ENCODE assay signal across 8 cellular contexts in the genomic region with DNA sequence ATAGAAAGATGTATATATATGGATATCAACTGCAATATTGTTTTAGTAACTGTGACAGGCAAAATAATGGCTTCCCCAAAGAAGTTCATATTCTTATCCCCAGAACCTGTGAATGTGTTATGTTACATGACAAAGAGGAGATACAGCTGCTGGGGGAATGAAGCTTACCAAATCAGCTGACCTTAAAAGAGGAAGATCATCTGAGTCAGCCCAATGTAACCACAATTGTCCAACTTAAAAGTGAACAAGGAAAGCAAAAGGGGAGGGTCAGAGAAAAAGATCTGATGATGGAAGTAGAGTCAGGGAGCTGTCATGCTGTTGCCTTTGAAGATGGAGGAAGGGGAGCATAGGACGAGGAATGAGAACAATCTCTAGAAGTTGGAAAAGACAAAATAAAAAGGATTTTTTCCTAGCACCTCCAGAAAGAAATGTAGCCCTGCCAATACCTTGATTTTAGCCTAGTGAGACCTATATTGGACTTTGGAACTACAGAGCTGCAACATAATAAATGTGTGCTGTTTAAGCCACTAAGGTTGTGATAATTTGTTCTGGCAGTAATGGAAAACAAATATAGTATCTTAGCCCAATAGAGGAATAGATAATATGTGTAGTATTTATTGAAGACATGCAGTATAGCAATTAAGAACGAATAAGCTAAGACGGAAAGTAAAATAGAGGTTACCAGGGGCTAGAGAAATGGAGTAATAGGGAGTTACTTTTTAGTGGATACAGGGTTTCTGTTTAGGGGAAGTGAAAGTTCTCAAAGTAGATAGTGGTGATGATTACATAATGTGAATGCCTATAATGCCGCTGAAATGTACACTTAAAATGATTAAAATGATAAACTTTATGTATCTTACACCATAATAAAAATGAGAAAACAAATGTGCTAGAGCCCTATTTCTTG.
A peak's percentile ranks its signal among the peaks of the same experiment; 100 is the strongest.
DNase-seq lines count a peak whose midpoint lies in the region; ATAC-seq, FAIRE-seq and TF ChIP-seq lines count a peak whose summit lies in the region.

No MANE protein-coding gene starts in this region.

- SMC1A ChIA-PET in GM12878 (lab: Charles Lee; ENCODE audit: uncharacterized antibody, unreplicated experiment), result interaction anchor here (0.6 to 5.2 kb wide), 30 partner anchors 7 to 131 kb away, joined by 3 to 34 read pairs (median 4); no protein-coding TSS in a partner anchor

- H3K27me3 ChIP-seq in GM12878 (replicated peaks in 1 of 2; ENCODE audit: control insufficient read depth in 2 of 2, insufficient read depth in 2 of 2, low read length in 1 of 2), result no peaks in the 10 kb centered on the region

- H3K9ac ChIP-seq in GM12878 (ENCODE audit: control insufficient read depth, insufficient read depth, low read length), result no peak overlapping the region

- no peak overlapping the region for H2AFZ ChIP-seq in GM12878 (ENCODE audit: control insufficient read depth, low read depth, low read length)

- H3K36me3 Mint-ChIP-seq in naive B cell, result no peaks in the 10 kb centered on the region

- RAD21 ChIA-PET in GM12878 (lab: Charles Lee; ENCODE audit: unreplicated experiment), result interaction anchor here (0.9 to 4.4 kb wide), 17 partner anchors 12 to 379 kb away, joined by 3 to 27 read pairs (median 6); no protein-coding TSS in a partner anchor

- ATAC-seq in GM18909 (IDR thresholded peaks at IDR 0.05; ENCODE audit: poor library complexity, unreplicated experiment), result peak; percentile 69
- peak; percentile 49 for ATAC-seq in HG03469 (IDR thresholded peaks at IDR 0.05; ENCODE audit: unreplicated experiment)
- peak; percentile 97 for ATAC-seq in GM12878
- peak; percentile 71 to 77 for ATAC-seq in naive B cell (ENCODE audit: low read depth in 2 of 2)
- ATAC-seq in HG03039 (IDR thresholded peaks at IDR 0.05; ENCODE audit: unreplicated experiment), result no peak

- no peak for TF ChIP-seq CTCF in GM12878 (IDR thresholded peaks at IDR 0.05 in 2 of 3, conservative IDR thresholded peaks at IDR 0.05 in 1 of 3; ENCODE audit: control insufficient read depth in 2 of 3, extremely low read depth in 1 of 3, insufficient read depth in 1 of 3, low read depth in 3 of 3, low read length in 3 of 3)

- H3K4me3 ChIP-seq in GM12878, result no peak overlapping the region

- no peaks in the 10 kb centered on the region for H3K36me3 ChIP-seq in GM12878 (ENCODE audit: control insufficient read depth in 2 of 2, insufficient read depth in 2 of 2, low read length in 1 of 2)

- peaks cover 11% of the 10 kb centered on the region for H3K4me1 ChIP-seq in GM12878 (ENCODE audit: control insufficient read depth, insufficient read depth, low read length)

- H4K20me1 ChIP-seq in GM12878 (ENCODE audit: control insufficient read depth, insufficient read depth), result no peaks in the 10 kb centered on the region

- H3K4me3 Mint-ChIP-seq in naive B cell, result peak overlapping the region in 3 of 8 donors; percentile 2 to 69 (median 11)

- no peak for TF ChIP-seq POLR2A in GM12878 (IDR thresholded peaks at IDR 0.05; ENCODE audit: low read depth, low read length)

- WGBS in GM12878 (ENCODE audit: insufficient coverage, insufficient replicate concordance, low lambda C conversion rate, missing lambda C conversion rate), result 46% methylated on average over 4 of the region's 4 CpGs

- FAIRE-seq in GM12878 (lab: Jason Lieb, UNC), result peak; percentile 68

- TF ChIP-seq EP300 in GM12878 (IDR thresholded peaks at IDR 0.05; ENCODE audit: borderline replicate concordance in 1 of 2, control insufficient read depth in 1 of 2, low read depth in 2 of 2, low read length in 2 of 2), result peak in 1 of 2 experiments; percentile 63; a peak in 1 of 4 replicates

- peak overlapping the region in 3 of 6 donors; percentile 16 to 73 (median 32) for H3K27ac Mint-ChIP-seq in naive B cell

- TF ChIP-seq RAD21 in GM12878 (IDR thresholded peaks at IDR 0.05; ENCODE audit: insufficient read depth, low read depth, low read length), result no peak

- H3K27ac ChIP-seq in GM12878 (ENCODE audit: control insufficient read depth, insufficient read depth), result no peak overlapping the region

- in situ Hi-C loops in GM12878 (cut with MboI), result no loop called here

- H3K9me3 ChIP-seq in GM12878 (replicated peaks; ENCODE audit: control insufficient read depth, insufficient read depth, low read length), result no peaks in the 10 kb centered on the region

- H3K27me3 Mint-ChIP-seq in naive B cell, result peaks cover 5 to 11% (median 8%) of the 10 kb centered on the region in 3 donors

- POLR2A ChIA-PET in GM12878 (lab: Charles Lee), result interaction anchor here (0.9 to 2.2 kb wide), 5 partner anchors 8 to 118 kb away, joined by 3 to 9 read pairs (median 3); no protein-coding TSS in a partner anchor

- intact Hi-C loops in GM12878 (cut with micrococcal nuclease; ENCODE audit: unreplicated experiment), result no loop called here

- no peaks in the 10 kb centered on the region for H3K79me2 ChIP-seq in GM12878 (ENCODE audit: control insufficient read depth, insufficient read depth, low read length)

- CTCF ChIA-PET in GM12878 (lab: Yijun Ruan, JAX), result interaction anchor here (0.8 to 2.3 kb wide), 13 partner anchors 11 to 148 kb away, joined by 3 to 17 read pairs (median 3); no protein-coding TSS in a partner anchor

- H3K4me1 Mint-ChIP-seq in naive B cell, result peaks cover 13 to 21% (median 15%) of the 10 kb centered on the region in 3 donors

- H3K9me3 Mint-ChIP-seq in naive B cell, result no peaks in the 10 kb centered on the region

- DNase-seq in GM12878 (ENCODE audit: low read depth, low spot score) (no peak), naive B cell (no peak), NCI-H748 (lab: John Stamatoyannopoulos, UW; ENCODE audit: unreplicated experiment) (no peak), DMS79 treated with DMSO at 0.1 percent for 48 hours (lab: John Stamatoyannopoulos, UW) (no peak)
- no peak for DNase-seq in activated T-cell treated with anti-CD3 and anti-CD28 coated beads, Interleukin-2, amount 50 U/mL, for 1 hour

- H3K4me2 ChIP-seq in GM12878 (ENCODE audit: control insufficient read depth, insufficient read depth), result no peak overlapping the region; the same call in 1 of the 2 replicates

- BruUV-seq in GM12878 (replicated peaks; lab: Mats Ljungman, UMichigan), result no TSS peak

TF ChIP-seq in GM12878, 131 proteins besides CTCF, POLR2A, EP300 and RAD21 (continues in another document):
- TF ChIP-seq SMC3 (IDR thresholded peaks at IDR 0.05; ENCODE audit: borderline replicate concordance, low read length) (no peak), ATF7 (IDR thresholded peaks at IDR 0.05; ENCODE audit: low read depth) (peak; percentile 93), CUX1 (IDR thresholded peaks at IDR 0.05; ENCODE audit: insufficient replicate concordance, low read depth, low read length) (no peak), CHD4 (IDR thresholded peaks at IDR 0.05) (no peak), IRF5 (IDR thresholded peaks at IDR 0.05; ENCODE audit: borderline replicate concordance) (no peak), GATAD2B (conservative IDR thresholded peaks at IDR 0.05; ENCODE audit: low read depth) (no peak), SUZ12 (IDR thresholded peaks at IDR 0.05; ENCODE audit: unreplicated experiment) (no peak), RCOR1 (conservative IDR thresholded peaks at IDR 0.05; ENCODE audit: low read depth, low read length) (no peak), GABPA (IDR thresholded peaks at IDR 0.05; ENCODE audit: low read depth) (no peak), ZNF207 (IDR thresholded peaks at IDR 0.05; ENCODE audit: borderline replicate concordance) (no peak), NFXL1 (IDR thresholded peaks at IDR 0.05; ENCODE audit: borderline replicate concordance) (no peak), PML (IDR thresholded peaks at IDR 0.05; ENCODE audit: low read length) (no peak), IKZF1 (conservative IDR thresholded peaks at IDR 0.05) (peak; percentile 46)
